Comparison of ENCODE assay signal across 8 cellular contexts in the genomic region with DNA sequence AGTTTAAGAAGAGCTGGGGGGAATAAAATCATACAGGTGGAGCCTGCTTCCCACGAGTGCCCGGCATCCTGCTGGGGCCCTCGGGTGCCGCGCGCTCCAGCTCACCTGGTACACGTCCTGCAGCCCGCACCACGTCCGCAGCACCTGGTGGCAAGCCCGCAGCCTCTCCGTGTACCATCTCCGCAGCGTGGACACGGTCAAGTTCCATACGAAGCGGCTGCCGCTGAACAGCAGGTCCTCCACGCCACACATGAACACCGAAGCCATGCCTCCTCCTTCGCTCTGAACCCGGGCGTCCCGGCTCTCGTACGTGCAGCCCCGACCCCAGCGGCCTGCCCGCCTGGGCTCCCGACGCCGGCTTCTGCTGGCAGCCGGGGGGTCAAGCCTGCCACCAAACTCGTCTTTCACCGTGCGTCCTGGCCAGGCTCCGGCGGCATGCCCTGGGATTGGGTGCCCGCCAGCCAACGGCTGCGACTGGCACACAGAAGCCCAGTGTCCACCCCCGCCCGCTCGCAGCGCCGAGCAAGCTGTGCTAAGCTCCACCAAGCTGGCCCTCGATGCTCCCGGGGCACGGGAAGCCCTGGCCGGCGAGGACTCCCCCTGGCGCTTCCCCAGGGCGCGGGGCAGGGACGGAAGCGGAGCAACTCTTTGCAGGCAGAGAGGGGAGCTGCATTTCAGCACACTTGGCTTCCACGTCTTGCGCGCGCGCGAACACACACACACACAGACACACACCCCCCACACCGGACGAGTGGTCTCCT. TPM values are rescaled to one million over a fixed set of nuclear protein-coding genes. Genes with fewer than 3 reads are reported as not detected.
DNase-seq lines count a peak whose midpoint lies in the region; ATAC-seq and TF ChIP-seq lines count a peak whose summit lies in the region.

Gene FRMD4B (minus strand): TSS at position 366 of the 761 bp plus-strand sequence. CDS start 99 bp downstream, at position 267.

- H2BK120ac ChIP-seq in mesenchymal stem cell (ENCODE audit: low read depth, low read length), result no peak within 1 kb of the TSS

- no peak within 1 kb of the TSS for H3K9ac ChIP-seq in mesenchymal stem cell (ENCODE audit: low read length)

- no peak within 1 kb of the TSS for H3K18ac ChIP-seq in mesenchymal stem cell (ENCODE audit: low read depth in 1 of 2, low read length in 2 of 2)

- no peaks in the 10 kb centered on the region for H3K79me1 ChIP-seq in mesenchymal stem cell (replicated peaks; ENCODE audit: low read length, poor library complexity, severe bottlenecking)

- H4K8ac ChIP-seq in mesenchymal stem cell (ENCODE audit: low read length), result no peak within 1 kb of the TSS

- peak within 1 kb of the TSS; percentile 69 for H3K4me2 ChIP-seq in mesenchymal stem cell (ENCODE audit: low read length, poor library complexity, severe bottlenecking)

- H3K4me1 ChIP-seq in CD8-positive, alpha-beta T cell (ENCODE audit: insufficient read depth, low read length), result peaks cover 4% of the 10 kb centered on the region
- peaks cover 13% of the 10 kb centered on the region for H3K4me1 ChIP-seq in mesenchymal stem cell (ENCODE audit: control insufficient read depth, insufficient read depth, low read depth, low read length)

- no peaks in the 10 kb centered on the region for H3K36me3 Mint-ChIP-seq in CD8-positive, alpha-beta T cell
- no peaks in the 10 kb centered on the region for H3K36me3 Mint-ChIP-seq in activated CD8-positive, alpha-beta T cell treated with anti-CD3 and anti-CD28 coated beads, Interleukin-2, amount 10 ng/mL, durations not matched to agents 7 days and 5 days (ENCODE audit: low read depth)
- no peaks in the 10 kb centered on the region for H3K36me3 Mint-ChIP-seq in stimulated activated memory B cell treated with anti-CD40 and anti-IgM and Interleukin-4, amounts not matched to agents 10 μg/mL and 1 μg/mL and 100 μg/mL, for 72 hours

- POLR2A ChIA-PET in CD8-positive, alpha-beta T cell (lab: Charles Lee), result no interaction called here
- POLR2A ChIA-PET in activated CD8-positive, alpha-beta T cell treated with anti-CD3 and anti-CD28 coated beads, Interleukin-2, amount 10 ng/mL, durations not matched to agents 7 days and 5 days (lab: Charles Lee), result no interaction called here

- H2AK5ac ChIP-seq in mesenchymal stem cell (ENCODE audit: low read length, severe bottlenecking), result no peak within 1 kb of the TSS

- WGBS in mesenchymal stem cell, result 7% methylated on average over 62 of the region's 64 CpGs

- H3K14ac ChIP-seq in mesenchymal stem cell (ENCODE audit: low read length in 2 of 2), result no peak within 1 kb of the TSS

- no peak within 1 kb of the TSS for H2BK12ac ChIP-seq in mesenchymal stem cell (ENCODE audit: low read length in 2 of 2)

- CTCF ChIA-PET in CD8-positive, alpha-beta T cell (lab: Charles Lee), result interaction anchor here (0.7 to 1.0 kb wide), 2 partner anchors 69 to 225 kb away, joined by 3 read pairs; no protein-coding TSS in a partner anchor
- CTCF ChIA-PET in activated CD8-positive, alpha-beta T cell treated with anti-CD3 and anti-CD28 coated beads, Interleukin-2, amount 10 ng/mL, durations not matched to agents 7 days and 5 days (lab: Charles Lee), result interaction anchor here (0.8 to 2.9 kb wide), 5 partner anchors 13 to 266 kb away, joined by 3 to 19 read pairs (median 8); no protein-coding TSS in a partner anchor

- H3K36me3 ChIP-seq in CD8-positive, alpha-beta T cell (ENCODE audit: insufficient read depth, low read length), result no peaks in the 10 kb centered on the region
- no peaks in the 10 kb centered on the region for H3K36me3 ChIP-seq in mesenchymal stem cell (ENCODE audit: control insufficient read depth in 1 of 2, insufficient read depth in 2 of 2, low read depth in 1 of 2, low read length in 2 of 2)

- peaks cover 13% of the 10 kb centered on the region for H3K4me1 Mint-ChIP-seq in CD8-positive, alpha-beta T cell (ENCODE audit: low read depth)
- H3K4me1 Mint-ChIP-seq in activated CD8-positive, alpha-beta T cell treated with anti-CD3 and anti-CD28 coated beads, Interleukin-2, amount 10 ng/mL, durations not matched to agents 7 days and 5 days (ENCODE audit: low read depth), result peaks cover 20% of the 10 kb centered on the region
- H3K4me1 Mint-ChIP-seq in stimulated activated memory B cell treated with anti-CD40 and anti-IgM and Interleukin-4, amounts not matched to agents 10 μg/mL and 1 μg/mL and 100 μg/mL, for 72 hours, result peaks cover 6% of the 10 kb centered on the region

- H3K4me3 ChIP-seq in CD8-positive, alpha-beta T cell (ENCODE audit: low read depth, low read length), result no peak within 1 kb of the TSS
- H3K4me3 ChIP-seq in epithelial cell of esophagus (ENCODE audit: low read length) (peak within 1 kb of the TSS; percentile 48), mesenchymal stem cell (ENCODE audit: insufficient read depth in 1 of 2, low read depth in 1 of 2, low read length in 2 of 2) (peak within 1 kb of the TSS; percentile 54 to 76)

- H2BK5ac ChIP-seq in mesenchymal stem cell (ENCODE audit: low read depth, low read length, poor library complexity, severe bottlenecking), result no peak within 1 kb of the TSS

- H3K9me3 Mint-ChIP-seq in CD8-positive, alpha-beta T cell, result no peaks in the 10 kb centered on the region
- no peaks in the 10 kb centered on the region for H3K9me3 Mint-ChIP-seq in activated CD8-positive, alpha-beta T cell treated with anti-CD3 and anti-CD28 coated beads, Interleukin-2, amount 10 ng/mL, durations not matched to agents 7 days and 5 days (ENCODE audit: insufficient read depth)
- no peaks in the 10 kb centered on the region for H3K9me3 Mint-ChIP-seq in stimulated activated memory B cell treated with anti-CD40 and anti-IgM and Interleukin-4, amounts not matched to agents 10 μg/mL and 1 μg/mL and 100 μg/mL, for 72 hours

- no peak for TF ChIP-seq CTCF in CD8-positive, alpha-beta T cell (IDR thresholded peaks at IDR 0.05)
- no peak for TF ChIP-seq CTCF in epithelial cell of esophagus (IDR thresholded peaks at IDR 0.05; ENCODE audit: insufficient read depth, low read depth, low read length, missing control alignments)

- DNase-seq in CD8-positive, alpha-beta T cell, result no peak
- DNase-seq in activated CD8-positive, alpha-beta T cell treated with anti-CD3 and anti-CD28 coated beads, Interleukin-2, amount 10 ng/mL, durations not matched to agents 7 days and 5 days, result peak; percentile 44
- DNase-seq in epithelial cell of esophagus (ENCODE audit: low read depth) (peak; percentile 51), mesenchymal stem cell (peak; percentile 22)

- intact Hi-C loops in CD8-positive, alpha-beta T cell (cut with DNase I, micrococcal nuclease), result no loop called here

- H3K27ac ChIP-seq in CD8-positive, alpha-beta T cell (ENCODE audit: low read depth, low read length), result no peak within 1 kb of the TSS
- no peak within 1 kb of the TSS for H3K27ac ChIP-seq in mesenchymal stem cell (ENCODE audit: low read length, poor library complexity, severe bottlenecking)

- peak within 1 kb of the TSS in 1 of 2 experiments; percentile 77 for H3K23ac ChIP-seq in mesenchymal stem cell (ENCODE audit: low read length in 2 of 2)

- peaks cover 55% of the 10 kb centered on the region for H3K27me3 Mint-ChIP-seq in CD8-positive, alpha-beta T cell (ENCODE audit: low read depth)
- peaks cover 63% of the 10 kb centered on the region for H3K27me3 Mint-ChIP-seq in activated CD8-positive, alpha-beta T cell treated with anti-CD3 and anti-CD28 coated beads, Interleukin-2, amount 10 ng/mL, durations not matched to agents 7 days and 5 days (ENCODE audit: low read depth)
- peaks cover 41% of the 10 kb centered on the region for H3K27me3 Mint-ChIP-seq in stimulated activated memory B cell treated with anti-CD40 and anti-IgM and Interleukin-4, amounts not matched to agents 10 μg/mL and 1 μg/mL and 100 μg/mL, for 72 hours

- H2BK15ac ChIP-seq in mesenchymal stem cell (ENCODE audit: low read depth, poor library complexity, severe bottlenecking), result no peak within 1 kb of the TSS

- no peak within 1 kb of the TSS for H3K4ac ChIP-seq in mesenchymal stem cell (ENCODE audit: low read depth in 1 of 2, low read length in 2 of 2)

- no peak for ATAC-seq in CD8-positive, alpha-beta T cell
- ATAC-seq in HG02884 (IDR thresholded peaks at IDR 0.05; ENCODE audit: unreplicated experiment) (peak; percentile 46), HG03442 (IDR thresholded peaks at IDR 0.05; ENCODE audit: unreplicated experiment) (no peak), GM21717 (IDR thresholded peaks at IDR 0.05; ENCODE audit: unreplicated experiment) (no peak)
- peak; percentile 84 for ATAC-seq in activated CD8-positive, alpha-beta T cell treated with anti-CD3 and anti-CD28 coated beads, Interleukin-2, amount 10 ng/mL, durations not matched to agents 7 days and 5 days
- ATAC-seq in stimulated activated memory B cell treated with anti-CD40 and anti-IgM and Interleukin-4, amounts not matched to agents 10 μg/mL and 1 μg/mL and 100 μg/mL, for 72 hours, result peak; percentile 10

- H2AFZ ChIP-seq in mesenchymal stem cell (ENCODE audit: low read depth, low read length), result peak within 1 kb of the TSS; percentile 62

- H3K9me3 ChIP-seq in CD8-positive, alpha-beta T cell (ENCODE audit: low read length), result no peaks in the 10 kb centered on the region
- no peaks in the 10 kb centered on the region for H3K9me3 ChIP-seq in mesenchymal stem cell (ENCODE audit: control insufficient read depth, low read length)

- H3K4me3 Mint-ChIP-seq in CD8-positive, alpha-beta T cell, result peak within 1 kb of the TSS; percentile 61
- H3K4me3 Mint-ChIP-seq in activated CD8-positive, alpha-beta T cell treated with anti-CD3 and anti-CD28 coated beads, Interleukin-2, amount 10 ng/mL, durations not matched to agents 7 days and 5 days, result peak within 1 kb of the TSS; percentile 60
- peak within 1 kb of the TSS; percentile 52 for H3K4me3 Mint-ChIP-seq in stimulated activated memory B cell treated with anti-CD40 and anti-IgM and Interleukin-4, amounts not matched to agents 10 μg/mL and 1 μg/mL and 100 μg/mL, for 72 hours

- H3K27ac Mint-ChIP-seq in CD8-positive, alpha-beta T cell, result no peak within 1 kb of the TSS
- H3K27ac Mint-ChIP-seq in activated CD8-positive, alpha-beta T cell treated with anti-CD3 and anti-CD28 coated beads, Interleukin-2, amount 10 ng/mL, durations not matched to agents 7 days and 5 days, result no peak within 1 kb of the TSS
- H3K27ac Mint-ChIP-seq in stimulated activated memory B cell treated with anti-CD40 and anti-IgM and Interleukin-4, amounts not matched to agents 10 μg/mL and 1 μg/mL and 100 μg/mL, for 72 hours, result no peak within 1 kb of the TSS

- H4K91ac ChIP-seq in mesenchymal stem cell (ENCODE audit: low read length), result peak within 1 kb of the TSS; percentile 12

- peaks cover 8% of the 10 kb centered on the region for H3K27me3 ChIP-seq in CD8-positive, alpha-beta T cell (ENCODE audit: insufficient read depth, low read length)
- H3K27me3 ChIP-seq in mesenchymal stem cell (ENCODE audit: control insufficient read depth in 1 of 2, insufficient read depth in 1 of 2, low read length in 2 of 2), result peaks cover 15 to 47% of the 10 kb centered on the region in 2 experiments

RNA-seq across cellular contexts. Expression of gene FRMD4B, which starts in this region (rescaled TPM):
- 1 to 10 TPM; 5.1 to 5.4 TPM for total RNA-seq in CD8-positive, alpha-beta T cell
- total RNA-seq in activated CD8-positive, alpha-beta T cell treated with anti-CD3 and anti-CD28 coated beads, Interleukin-2, amount 10 ng/mL, durations not matched to agents 7 days and 5 days, result 1 to 10 TPM; 7.7 to 8.2 TPM
- polyA plus RNA-seq in mesenchymal stem cell (2013, experiment 1 of 2), result 3.9 TPM
- polyA plus RNA-seq in mesenchymal stem cell (2013, experiment 2 of 2), result 4.2 TPM

Comparison
In these comparisons a context has a peak if more than half of its experiments do, and no peak if none do; other contexts are left out.
1. ATAC-seq: peak in HG02884 (single experiment), activated CD8-positive, alpha-beta T cell treated with anti-CD3 and anti-CD28 coated beads, Interleukin-2, amount 10 ng/mL, durations not matched to agents 7 days and 5 days (single experiment) and stimulated activated memory B cell treated with anti-CD40 and anti-IgM and Interleukin-4, amounts not matched to agents 10 μg/mL and 1 μg/mL and 100 μg/mL, for 72 hours (single experiment); none in CD8-positive, alpha-beta T cell (single experiment), HG03442 (single experiment) and GM21717 (single experiment).
2. DNase-seq: peak in activated CD8-positive, alpha-beta T cell treated with anti-CD3 and anti-CD28 coated beads, Interleukin-2, amount 10 ng/mL, durations not matched to agents 7 days and 5 days (single experiment), epithelial cell of esophagus (single experiment) and mesenchymal stem cell (single experiment); none in CD8-positive, alpha-beta T cell (0 of 7).
3. Peak in every context shown above with its lines, with median percentiles within 50 percentile points of each other: H3K4me3 Mint-ChIP-seq.